Comparison of ENCODE assay signal across 1 cellular context in genomic region chr22:18163843-18164242, GRCh38.
TF ChIP-seq lines count a peak whose summit lies in the region.

No MANE protein-coding gene starts in this region.

TF ChIP-seq in GM12878, 131 proteins besides CTCF, POLR2A, EP300 and RAD21:
- TF ChIP-seq POU2F2 (IDR thresholded peaks at IDR 0.05; ENCODE audit: borderline replicate concordance, low read depth, low read length) (0 out of 3 replicates have a peak, but pooled peaks have one; percentile 21), IKZF2 (IDR thresholded peaks at IDR 0.05) (peak; percentile 34 to 39; a peak in 2 of 4 replicates), JUNB (IDR thresholded peaks at IDR 0.05) (peak; percentile 79), BHLHE40 (IDR thresholded peaks at IDR 0.05; ENCODE audit: borderline replicate concordance in 1 of 2, low read depth in 2 of 2, low read length in 1 of 2) (peak in 1 of 2 experiments; percentile 50; a peak in 1 of 4 replicates), IRF4 (IDR thresholded peaks at IDR 0.05; ENCODE audit: low read depth, low read length) (peak; percentile 74), JUND (IDR thresholded peaks at IDR 0.05; ENCODE audit: low read depth, low read length) (peak; percentile 35; the same call in 1 of the 2 replicates), RUNX3 (IDR thresholded peaks at IDR 0.05; ENCODE audit: low read length) (peak; percentile 35; the same call in 1 of the 2 replicates), EED (IDR thresholded peaks at IDR 0.05; ENCODE audit: low read depth) (peak; percentile 57; the same call in 1 of the 2 replicates), RELB (IDR thresholded peaks at IDR 0.05; ENCODE audit: low read depth) (0 out of 2 replicates have a peak, but pooled peaks have one; percentile 14)
- TF ChIP-seq, protein P1, sequence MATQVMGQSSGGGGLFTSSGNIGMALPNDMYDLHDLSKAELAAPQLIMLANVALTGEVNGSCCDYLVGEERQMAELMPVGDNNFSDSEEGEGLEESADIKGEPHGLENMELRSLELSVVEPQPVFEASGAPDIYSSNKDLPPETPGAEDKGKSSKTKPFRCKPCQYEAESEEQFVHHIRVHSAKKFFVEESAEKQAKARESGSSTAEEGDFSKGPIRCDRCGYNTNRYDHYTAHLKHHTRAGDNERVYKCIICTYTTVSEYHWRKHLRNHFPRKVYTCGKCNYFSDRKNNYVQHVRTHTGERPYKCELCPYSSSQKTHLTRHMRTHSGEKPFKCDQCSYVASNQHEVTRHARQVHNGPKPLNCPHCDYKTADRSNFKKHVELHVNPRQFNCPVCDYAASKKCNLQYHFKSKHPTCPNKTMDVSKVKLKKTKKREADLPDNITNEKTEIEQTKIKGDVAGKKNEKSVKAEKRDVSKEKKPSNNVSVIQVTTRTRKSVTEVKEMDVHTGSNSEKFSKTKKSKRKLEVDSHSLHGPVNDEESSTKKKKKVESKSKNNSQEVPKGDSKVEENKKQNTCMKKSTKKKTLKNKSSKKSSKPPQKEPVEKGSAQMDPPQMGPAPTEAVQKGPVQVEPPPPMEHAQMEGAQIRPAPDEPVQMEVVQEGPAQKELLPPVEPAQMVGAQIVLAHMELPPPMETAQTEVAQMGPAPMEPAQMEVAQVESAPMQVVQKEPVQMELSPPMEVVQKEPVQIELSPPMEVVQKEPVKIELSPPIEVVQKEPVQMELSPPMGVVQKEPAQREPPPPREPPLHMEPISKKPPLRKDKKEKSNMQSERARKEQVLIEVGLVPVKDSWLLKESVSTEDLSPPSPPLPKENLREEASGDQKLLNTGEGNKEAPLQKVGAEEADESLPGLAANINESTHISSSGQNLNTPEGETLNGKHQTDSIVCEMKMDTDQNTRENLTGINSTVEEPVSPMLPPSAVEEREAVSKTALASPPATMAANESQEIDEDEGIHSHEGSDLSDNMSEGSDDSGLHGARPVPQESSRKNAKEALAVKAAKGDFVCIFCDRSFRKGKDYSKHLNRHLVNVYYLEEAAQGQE (IDR thresholded peaks at IDR 0.05; ENCODE audit: low read depth, low read length) = peak; percentile 70
